23 cellular contexts compared by ENCODE assay signal in genomic region chr11:12772324-12772723, GRCh38.
A peak's percentile ranks its signal among the peaks of the same experiment; 100 is the strongest.
DNase-seq lines count a peak whose midpoint lies in the region; ATAC-seq, FAIRE-seq and TF ChIP-seq lines count a peak whose summit lies in the region.
"Had no signal": no experiment of that assay in that cellular context is flagged by ENCODE, and none has a peak within 500 bp of the region (broad histone marks: within the 10 kb centered on the region; RNA-seq: fewer than 3 reads in every experiment).

No MANE protein-coding gene starts in this region.

- peaks cover 87% of the 10 kb centered on the region for H3K4me1 ChIP-seq in A549
- H3K4me1 ChIP-seq in IMR-90 (ENCODE audit: control insufficient read depth, insufficient read depth, low read length): peaks cover 42% of the 10 kb centered on the region
- H3K4me1 ChIP-seq in trophoblast cell (ENCODE audit: control insufficient read depth in 1 of 2, insufficient read depth in 2 of 2, low read length in 2 of 2): peaks cover 27 to 38% of the 10 kb centered on the region in 2 experiments
- H3K4me1 ChIP-seq in kidney (ENCODE audit: control insufficient read depth in 1 of 2, insufficient read depth in 1 of 2, low read depth in 1 of 2, low read length in 2 of 2): peaks cover 4 to 8% of the 10 kb centered on the region in 2 donors
- H3K4me1 ChIP-seq: Peyer's patch had no signal

- no TSS peak for BruUV-seq in IMR-90 (replicated peaks; lab: Mats Ljungman, UMichigan)

- no peaks in the 10 kb centered on the region for H3K27me3 Mint-ChIP-seq in WTC11 (ENCODE audit: low read depth)

- no peak overlapping the region for H4K5ac ChIP-seq in IMR-90 (ENCODE audit: low read depth, low read length)

- peak overlapping the region; percentile 65 for H3K27ac Mint-ChIP-seq in WTC11

- H3K23ac ChIP-seq in IMR-90 (ENCODE audit: low read depth, low read length) (no peak overlapping the region; the same call in 1 of the 2 replicates), trophoblast cell (ENCODE audit: low read length) (no peak overlapping the region)

- FAIRE-seq in A549 (lab: Jason Lieb, UNC): no peak
- no peak for FAIRE-seq in kidney (lab: Jason Lieb, UNC)
- FAIRE-seq: GM12878 had no signal

- H2AK9ac ChIP-seq in IMR-90 (replicated peaks; ENCODE audit: low read depth, low read length, poor library complexity): no peak overlapping the region

- H3K14ac ChIP-seq in IMR-90 (replicated peaks; ENCODE audit: low read depth, low read length) (no peak overlapping the region), trophoblast cell (ENCODE audit: low read length) (no peak overlapping the region)

- POLR2A ChIA-PET in A549 (lab: Yijun Ruan, JAX): no interaction called here
- POLR2A ChIA-PET in IMR-90 (lab: Charles Lee; ENCODE audit: unreplicated experiment): no interaction called here
- POLR2A ChIA-PET in WTC11 (lab: Charles Lee): no interaction called here

- DNase-seq in A549 (ENCODE audit: low read depth in 1 of 2, low spot score in 1 of 2) (no peak), IMR-90 (no peak), WTC11 (ENCODE audit: low spot score) (no peak), trophoblast cell (no peak), HT-29 (ENCODE audit: low spot score) (no peak), kidney (no peak), NCI-H524 (lab: John Stamatoyannopoulos, UW) (no peak)
- DNase-seq: DMS53, GDM1, KBM-7, MV-4-11, NCI-H1105, NCI-H1436 treated with DMSO at 0.1 percent for 48 hours, NCI-H187 treated with DMSO at 0.1 percent for 48 hours, NCI-H446, NCI-H526, Peyer's patch, SIG-M5 had no signal

- WGBS in A549 (ENCODE audit: missing lambda C conversion rate): 86% methylated on average over 1 of the region's 1 CpG
- no CpG with 5 or more reads among the region's 1 CpG for WGBS in IMR-90 (ENCODE audit: extremely low coverage in 2 of 2, insufficient read length in 1 of 2), 2 experiments
- WGBS in trophoblast cell (ENCODE audit: extremely low coverage, insufficient coverage, insufficient read length): no CpG with 5 or more reads among the region's 1 CpG

- H4K20me1 ChIP-seq in IMR-90 (ENCODE audit: insufficient read depth, low read length): peaks cover 91% of the 10 kb centered on the region

- no peak overlapping the region for H3K4ac ChIP-seq in IMR-90 (ENCODE audit: low read depth, low read length)
- H3K4ac ChIP-seq in trophoblast cell (ENCODE audit: low read depth, low read length): peak overlapping the region; percentile 39

- H4K12ac ChIP-seq in trophoblast cell (ENCODE audit: low read depth, low read length): no peak overlapping the region

- in situ Hi-C loops in IMR-90 (cut with MboI; ENCODE audit: low sequenced_read_pairs): no loop called here

- H2BK15ac ChIP-seq in IMR-90 (ENCODE audit: low read depth, low read length): no peak overlapping the region

- TF ChIP-seq POLR2A in A549 (IDR thresholded peaks at IDR 0.05; ENCODE audit: low read length): no peak
- no peak for TF ChIP-seq POLR2A in IMR-90 (IDR thresholded peaks at IDR 0.05; ENCODE audit: low read depth, low read length)

- ATAC-seq in A549: no peak
- no peak for ATAC-seq in IMR-90 (ENCODE audit: low read depth)
- no peak for ATAC-seq in WTC11
- ATAC-seq in HG02798 (IDR thresholded peaks at IDR 0.05; ENCODE audit: poor library complexity, unreplicated experiment): no peak
- ATAC-seq: GM12878, HCT116 had no signal

- peaks cover 25% of the 10 kb centered on the region for H3K79me2 ChIP-seq in trophoblast cell (ENCODE audit: control insufficient read depth, insufficient read depth, low read length, poor library complexity)

- TF ChIP-seq EP300 in A549 (IDR thresholded peaks at IDR 0.05): no peak

- dilution Hi-C loops in IMR-90 (cut with HindIII; ENCODE audit: low sequenced_read_pairs, unreplicated experiment): no loop called here

- H2AK5ac ChIP-seq in IMR-90 (ENCODE audit: low read depth, low read length) (no peak overlapping the region), trophoblast cell (ENCODE audit: low read length) (no peak overlapping the region)

- H2BK12ac ChIP-seq in trophoblast cell (ENCODE audit: low read length): no peak overlapping the region

- H3K4me1 Mint-ChIP-seq in WTC11: peaks cover 24% of the 10 kb centered on the region

- H2AFZ ChIP-seq in IMR-90 (replicated peaks; ENCODE audit: low read length, poor library complexity) (no peak overlapping the region), trophoblast cell (ENCODE audit: insufficient read depth, low read length, poor library complexity) (no peak overlapping the region)

- H3K4me2 ChIP-seq in A549 (0 out of 3 replicates have a peak overlapping the region, but pooled peaks have one; percentile 0), IMR-90 (ENCODE audit: low read depth, low read length) (no peak overlapping the region), trophoblast cell (ENCODE audit: low read length) (no peak overlapping the region)

- peaks cover 52 to 89% of the 10 kb centered on the region in 2 experiments for H3K79me1 ChIP-seq in IMR-90 (ENCODE audit: low read depth in 1 of 2, low read length in 2 of 2)
- H3K79me1 ChIP-seq in trophoblast cell (ENCODE audit: low read length): peaks cover 9% of the 10 kb centered on the region

- H3K4me3 Mint-ChIP-seq in WTC11: no peak overlapping the region

- TF ChIP-seq RAD21 in A549 (conservative IDR thresholded peaks at IDR 0.05 in 1 of 2, IDR thresholded peaks at IDR 0.05 in 1 of 2) (no peak), IMR-90 (IDR thresholded peaks at IDR 0.05; ENCODE audit: low read length) (no peak)

- H3K9me1 ChIP-seq in IMR-90 (ENCODE audit: insufficient read depth, low read length): peaks cover 57% of the 10 kb centered on the region

- TF ChIP-seq CTCF in A549 (IDR thresholded peaks at IDR 0.05): no peak
- no peak for TF ChIP-seq CTCF in IMR-90 (conservative IDR thresholded peaks at IDR 0.05; ENCODE audit: low read depth, low read length)
- no peak for TF ChIP-seq CTCF in WTC11 (IDR thresholded peaks at IDR 0.05)
- no peak for TF ChIP-seq CTCF in kidney (IDR thresholded peaks at IDR 0.05; ENCODE audit: borderline replicate concordance, extremely low read depth, insufficient read depth)

- H3K56ac ChIP-seq in IMR-90 (ENCODE audit: extremely low read depth, insufficient read depth, low read length): no peak overlapping the region

- H2BK120ac ChIP-seq in IMR-90 (ENCODE audit: low read depth, low read length) (no peak overlapping the region), trophoblast cell (ENCODE audit: insufficient read depth, low read length, poor library complexity) (no peak overlapping the region)

- H3K36me3 ChIP-seq in IMR-90 (ENCODE audit: control insufficient read depth, insufficient read depth, low read length): peaks cover 6% of the 10 kb centered on the region
- peaks cover 5 to 11% of the 10 kb centered on the region in 2 experiments for H3K36me3 ChIP-seq in trophoblast cell (ENCODE audit: control insufficient read depth in 1 of 2, insufficient read depth in 2 of 2, low read length in 2 of 2)
- peaks cover 0 to 2% of the 10 kb centered on the region in 2 donors for H3K36me3 ChIP-seq in kidney (ENCODE audit: control insufficient read depth in 1 of 2, insufficient read depth in 2 of 2, low read length in 2 of 2)
- H3K36me3 ChIP-seq: Peyer's patch had no signal

- no peaks in the 10 kb centered on the region for H3K9me3 ChIP-seq in A549
- H3K9me3 ChIP-seq in IMR-90 (ENCODE audit: control insufficient read depth, insufficient read depth, low read length): no peaks in the 10 kb centered on the region
- H3K9me3 ChIP-seq in trophoblast cell (ENCODE audit: insufficient read depth, low read depth, low read length): no peaks in the 10 kb centered on the region
- H3K9me3 ChIP-seq in kidney (ENCODE audit: control insufficient read depth in 1 of 2, low read length in 2 of 2): no peaks in the 10 kb centered on the region
- H3K9me3 ChIP-seq: Peyer's patch had no signal

- no peak overlapping the region for H4K91ac ChIP-seq in IMR-90 (ENCODE audit: insufficient read depth, low read depth, low read length)
- no peak overlapping the region for H4K91ac ChIP-seq in trophoblast cell (ENCODE audit: low read depth, low read length)

- H3K9ac ChIP-seq in IMR-90 (ENCODE audit: low read depth, low read length): no peak overlapping the region
- H3K9ac ChIP-seq in trophoblast cell (ENCODE audit: low read length): no peak overlapping the region
- H3K9ac ChIP-seq in kidney (ENCODE audit: low read length in 2 of 2): no peak overlapping the region

- H3K27me3 ChIP-seq in IMR-90 (ENCODE audit: control insufficient read depth, insufficient read depth, low read length): no peaks in the 10 kb centered on the region
- no peaks in the 10 kb centered on the region for H3K27me3 ChIP-seq in trophoblast cell (ENCODE audit: insufficient read depth, low read length)
- H3K27me3 ChIP-seq: Peyer's patch had no signal

- H3K9me3 Mint-ChIP-seq in WTC11: no peaks in the 10 kb centered on the region

- H3K4me3 ChIP-seq in A549 (no peak overlapping the region), IMR-90 (ENCODE audit: insufficient read depth, low read depth, low read length) (no peak overlapping the region), trophoblast cell (ENCODE audit: low read depth, low read length) (no peak overlapping the region), kidney (ENCODE audit: low read length in 2 of 2) (no peak overlapping the region)
- H3K4me3 ChIP-seq: GM12878, Peyer's patch, SK-N-MC had no signal

- H3K18ac ChIP-seq in IMR-90 (ENCODE audit: low read depth, low read length): no peak overlapping the region
- no peak overlapping the region for H3K18ac ChIP-seq in trophoblast cell (ENCODE audit: low read length)

- CTCF ChIA-PET in A549 (lab: Yijun Ruan, JAX): interaction anchor here (1.3 to 2.2 kb wide), 5 partner anchors 8 to 121 kb away, joined by 3 to 7 read pairs (median 4); no protein-coding TSS in a partner anchor
- CTCF ChIA-PET in IMR-90 (lab: Yijun Ruan, JAX): interaction anchor here (1.1 kb wide), 1 partner anchor 117 kb away, joined by 3 read pairs; no protein-coding TSS in a partner anchor
- CTCF ChIA-PET in WTC11 (lab: Charles Lee): no interaction called here

- H4K8ac ChIP-seq in IMR-90 (ENCODE audit: low read depth in 2 of 2, low read length in 2 of 2) (no peak overlapping the region), trophoblast cell (ENCODE audit: low read depth, low read length) (no peak overlapping the region)

- H2BK5ac ChIP-seq in IMR-90 (ENCODE audit: low read depth, low read length, poor library complexity, severe bottlenecking): peak overlapping the region; percentile 47
- H2BK5ac ChIP-seq in trophoblast cell (ENCODE audit: low read depth, low read length, poor library complexity): no peak overlapping the region

- H2BK20ac ChIP-seq in IMR-90 (ENCODE audit: low read depth, low read length): no peak overlapping the region

- H3K27ac ChIP-seq in A549 (peak overlapping the region in 1 of 2 experiments; percentile 92; a peak in 4 of 6 replicates), IMR-90 (ENCODE audit: insufficient read depth, low read length) (no peak overlapping the region), trophoblast cell (ENCODE audit: low read depth, low read length) (no peak overlapping the region), kidney (ENCODE audit: low read depth in 2 of 2, low read length in 2 of 2) (no peak overlapping the region)
- H3K27ac ChIP-seq: 22Rv1, Peyer's patch, SK-N-MC had no signal

- no peaks in the 10 kb centered on the region for H3K36me3 Mint-ChIP-seq in WTC11

- intact Hi-C loops in IMR-90 (cut with micrococcal nuclease): loop anchor here (5.0 to 10.0 kb wide), 2 partner anchors 80 to 438 kb away; no protein-coding TSS in a partner anchor
- intact Hi-C loops in kidney (cut with DNase I): no loop called here

TF ChIP-seq in WTC11, 78 proteins besides CTCF, POLR2A, EP300 and RAD21 (continues in another document):
- TF ChIP-seq NFATC4 (CRISPR knock-in tag; IDR thresholded peaks at IDR 0.05): no peak
